1 cellular context compared by ENCODE assay signal in the genomic region with DNA sequence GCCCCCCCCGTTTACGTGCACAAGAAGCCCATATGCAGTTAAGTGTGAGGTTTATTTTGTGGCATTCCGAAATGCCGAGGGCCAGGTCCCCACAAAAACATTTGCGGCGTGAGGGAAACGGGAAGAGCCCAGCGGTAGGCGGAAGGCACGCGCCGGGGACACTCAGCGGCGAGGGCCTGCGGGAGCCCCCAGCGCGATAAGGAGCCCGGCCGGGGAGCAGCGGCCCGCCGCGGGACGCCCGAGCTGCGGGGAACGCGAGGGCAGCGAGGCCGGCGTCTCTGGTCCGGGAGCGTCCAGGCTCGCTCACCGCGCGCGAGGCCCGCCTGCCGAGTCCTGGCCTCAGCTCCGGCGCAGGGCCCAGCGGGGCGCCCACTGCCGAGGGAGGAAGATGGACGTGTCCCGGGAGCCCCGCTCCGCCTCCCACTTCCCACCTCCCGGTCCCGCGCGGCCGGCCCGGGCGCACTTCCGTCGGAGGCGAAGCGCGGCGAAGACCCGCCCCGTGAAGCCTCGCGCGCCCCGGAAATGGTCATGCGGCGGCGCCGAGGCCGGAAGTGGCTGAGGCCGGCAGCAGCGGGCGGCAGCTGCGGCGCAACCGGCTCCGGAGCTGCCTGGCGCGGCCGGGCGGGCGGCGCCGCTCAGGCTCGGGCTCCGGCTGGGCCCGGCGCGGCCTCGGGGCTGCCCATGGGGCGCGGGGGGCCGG.
TF ChIP-seq lines count a peak whose summit lies in the region.

A gene with protein sequence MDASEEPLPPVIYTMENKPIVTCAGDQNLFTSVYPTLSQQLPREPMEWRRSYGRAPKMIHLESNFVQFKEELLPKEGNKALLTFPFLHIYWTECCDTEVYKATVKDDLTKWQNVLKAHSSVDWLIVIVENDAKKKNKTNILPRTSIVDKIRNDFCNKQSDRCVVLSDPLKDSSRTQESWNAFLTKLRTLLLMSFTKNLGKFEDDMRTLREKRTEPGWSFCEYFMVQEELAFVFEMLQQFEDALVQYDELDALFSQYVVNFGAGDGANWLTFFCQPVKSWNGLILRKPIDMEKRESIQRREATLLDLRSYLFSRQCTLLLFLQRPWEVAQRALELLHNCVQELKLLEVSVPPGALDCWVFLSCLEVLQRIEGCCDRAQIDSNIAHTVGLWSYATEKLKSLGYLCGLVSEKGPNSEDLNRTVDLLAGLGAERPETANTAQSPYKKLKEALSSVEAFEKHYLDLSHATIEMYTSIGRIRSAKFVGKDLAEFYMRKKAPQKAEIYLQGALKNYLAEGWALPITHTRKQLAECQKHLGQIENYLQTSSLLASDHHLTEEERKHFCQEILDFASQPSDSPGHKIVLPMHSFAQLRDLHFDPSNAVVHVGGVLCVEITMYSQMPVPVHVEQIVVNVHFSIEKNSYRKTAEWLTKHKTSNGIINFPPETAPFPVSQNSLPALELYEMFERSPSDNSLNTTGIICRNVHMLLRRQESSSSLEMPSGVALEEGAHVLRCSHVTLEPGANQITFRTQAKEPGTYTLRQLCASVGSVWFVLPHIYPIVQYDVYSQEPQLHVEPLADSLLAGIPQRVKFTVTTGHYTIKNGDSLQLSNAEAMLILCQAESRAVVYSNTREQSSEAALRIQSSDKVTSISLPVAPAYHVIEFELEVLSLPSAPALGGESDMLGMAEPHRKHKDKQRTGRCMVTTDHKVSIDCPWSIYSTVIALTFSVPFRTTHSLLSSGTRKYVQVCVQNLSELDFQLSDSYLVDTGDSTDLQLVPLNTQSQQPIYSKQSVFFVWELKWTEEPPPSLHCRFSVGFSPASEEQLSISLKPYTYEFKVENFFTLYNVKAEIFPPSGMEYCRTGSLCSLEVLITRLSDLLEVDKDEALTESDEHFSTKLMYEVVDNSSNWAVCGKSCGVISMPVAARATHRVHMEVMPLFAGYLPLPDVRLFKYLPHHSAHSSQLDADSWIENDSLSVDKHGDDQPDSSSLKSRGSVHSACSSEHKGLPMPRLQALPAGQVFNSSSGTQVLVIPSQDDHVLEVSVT (plus strand): TSS at position 536 of the 700 bp plus-strand sequence. CDS start 185 bp downstream, outside the sequence.

TF ChIP-seq in HEK293, 187 proteins besides CTCF, POLR2A, EP300 and RAD21 (continued from another document and continues in another):
- TF ChIP-seq ZNF394 (tag by site-specific recombination; IDR thresholded peaks at IDR 0.05; ENCODE audit: borderline replicate concordance) (no peak), ZNF777 (tag by site-specific recombination; IDR thresholded peaks at IDR 0.05; ENCODE audit: borderline replicate concordance) (no peak), ZNF133 (tag by site-specific recombination; IDR thresholded peaks at IDR 0.05) (no peak), ZNF560 (tag by site-specific recombination; IDR thresholded peaks at IDR 0.05; ENCODE audit: borderline replicate concordance) (no peak), ZNF292 (tag by site-specific recombination; IDR thresholded peaks at IDR 0.05; ENCODE audit: borderline replicate concordance, low read depth) (0 out of 2 replicates have a peak, but pooled peaks have one; percentile 9), ZFP37 (tag by site-specific recombination; IDR thresholded peaks at IDR 0.05) (no peak), ZNF311 (tag by site-specific recombination; IDR thresholded peaks at IDR 0.05; ENCODE audit: borderline replicate concordance) (no peak), ZNF549 (tag by site-specific recombination; IDR thresholded peaks at IDR 0.05) (no peak), ZNF426 (tag by site-specific recombination; IDR thresholded peaks at IDR 0.05) (no peak), ZNF621 (tag by site-specific recombination; IDR thresholded peaks at IDR 0.05) (no peak), ZNF629 (tag by site-specific recombination; IDR thresholded peaks at IDR 0.05) (no peak), ZNF112 (tag by site-specific recombination; IDR thresholded peaks at IDR 0.05) (no peak), ZSCAN23 (tag by site-specific recombination; IDR thresholded peaks at IDR 0.05) (no peak), ZNF404 (tag by site-specific recombination; IDR thresholded peaks at IDR 0.05) (no peak), GLI4 (tag by site-specific recombination; IDR thresholded peaks at IDR 0.05) (no peak), ZNF596 (tag by site-specific recombination; IDR thresholded peaks at IDR 0.05) (peak; percentile 57; the same call in 1 of the 2 replicates), YY2 (tag by site-specific recombination; IDR thresholded peaks at IDR 0.05) (no peak), ZFP69B (tag by site-specific recombination; IDR thresholded peaks at IDR 0.05) (no peak), ZNF302 (tag by site-specific recombination; IDR thresholded peaks at IDR 0.05; ENCODE audit: low read depth) (no peak), ZNF48 (tag by site-specific recombination; IDR thresholded peaks at IDR 0.05) (no peak), ZNF558 (tag by site-specific recombination; IDR thresholded peaks at IDR 0.05) (no peak), ZNF121 (tag by site-specific recombination; IDR thresholded peaks at IDR 0.05) (no peak), ZFHX2 (tag by site-specific recombination; conservative IDR thresholded peaks at IDR 0.05) (peak; percentile 52), ZNF157 (tag by site-specific recombination; IDR thresholded peaks at IDR 0.05) (no peak), GLI2 (tag by site-specific recombination; IDR thresholded peaks at IDR 0.05; ENCODE audit: borderline replicate concordance, low read depth) (no peak)
- TF ChIP-seq, protein P1, sequence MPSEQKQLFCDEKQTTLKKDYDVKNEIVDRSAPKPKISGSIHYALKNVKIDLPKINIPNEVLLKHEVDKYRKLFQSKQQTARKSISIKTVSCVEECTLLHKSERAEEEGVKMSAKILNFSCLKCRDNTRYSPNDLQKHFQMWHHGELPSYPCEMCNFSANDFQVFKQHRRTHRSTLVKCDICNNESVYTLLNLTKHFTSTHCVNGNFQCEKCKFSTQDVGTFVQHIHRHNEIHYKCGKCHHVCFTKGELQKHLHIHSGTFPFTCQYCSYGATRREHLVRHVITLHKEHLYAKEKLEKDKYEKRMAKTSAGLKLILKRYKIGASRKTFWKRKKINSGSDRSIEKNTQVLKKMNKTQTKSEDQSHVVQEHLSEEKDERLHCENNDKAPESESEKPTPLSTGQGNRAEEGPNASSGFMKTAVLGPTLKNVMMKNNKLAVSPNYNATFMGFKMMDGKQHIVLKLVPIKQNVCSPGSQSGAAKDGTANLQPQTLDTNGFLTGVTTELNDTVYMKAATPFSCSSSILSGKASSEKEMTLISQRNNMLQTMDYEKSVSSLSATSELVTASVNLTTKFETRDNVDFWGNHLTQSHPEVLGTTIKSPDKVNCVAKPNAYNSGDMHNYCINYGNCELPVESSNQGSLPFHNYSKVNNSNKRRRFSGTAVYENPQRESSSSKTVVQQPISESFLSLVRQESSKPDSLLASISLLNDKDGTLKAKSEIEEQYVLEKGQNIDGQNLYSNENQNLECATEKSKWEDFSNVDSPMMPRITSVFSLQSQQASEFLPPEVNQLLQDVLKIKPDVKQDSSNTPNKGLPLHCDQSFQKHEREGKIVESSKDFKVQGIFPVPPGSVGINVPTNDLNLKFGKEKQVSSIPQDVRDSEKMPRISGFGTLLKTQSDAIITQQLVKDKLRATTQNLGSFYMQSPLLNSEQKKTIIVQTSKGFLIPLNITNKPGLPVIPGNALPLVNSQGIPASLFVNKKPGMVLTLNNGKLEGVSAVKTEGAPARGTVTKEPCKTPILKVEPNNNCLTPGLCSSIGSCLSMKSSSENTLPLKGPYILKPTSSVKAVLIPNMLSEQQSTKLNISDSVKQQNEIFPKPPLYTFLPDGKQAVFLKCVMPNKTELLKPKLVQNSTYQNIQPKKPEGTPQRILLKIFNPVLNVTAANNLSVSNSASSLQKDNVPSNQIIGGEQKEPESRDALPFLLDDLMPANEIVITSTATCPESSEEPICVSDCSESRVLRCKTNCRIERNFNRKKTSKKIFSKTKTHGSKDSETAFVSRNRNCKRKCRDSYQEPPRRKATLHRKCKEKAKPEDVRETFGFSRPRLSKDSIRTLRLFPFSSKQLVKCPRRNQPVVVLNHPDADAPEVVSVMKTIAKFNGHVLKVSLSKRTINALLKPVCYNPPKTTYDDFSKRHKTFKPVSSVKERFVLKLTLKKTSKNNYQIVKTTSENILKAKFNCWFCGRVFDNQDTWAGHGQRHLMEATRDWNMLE (tag by site-specific recombination; conservative IDR thresholded peaks at IDR 0.05; ENCODE audit: low read depth), result no peak; the same call in 1 of the 2 replicates
- TF ChIP-seq, protein P2, sequence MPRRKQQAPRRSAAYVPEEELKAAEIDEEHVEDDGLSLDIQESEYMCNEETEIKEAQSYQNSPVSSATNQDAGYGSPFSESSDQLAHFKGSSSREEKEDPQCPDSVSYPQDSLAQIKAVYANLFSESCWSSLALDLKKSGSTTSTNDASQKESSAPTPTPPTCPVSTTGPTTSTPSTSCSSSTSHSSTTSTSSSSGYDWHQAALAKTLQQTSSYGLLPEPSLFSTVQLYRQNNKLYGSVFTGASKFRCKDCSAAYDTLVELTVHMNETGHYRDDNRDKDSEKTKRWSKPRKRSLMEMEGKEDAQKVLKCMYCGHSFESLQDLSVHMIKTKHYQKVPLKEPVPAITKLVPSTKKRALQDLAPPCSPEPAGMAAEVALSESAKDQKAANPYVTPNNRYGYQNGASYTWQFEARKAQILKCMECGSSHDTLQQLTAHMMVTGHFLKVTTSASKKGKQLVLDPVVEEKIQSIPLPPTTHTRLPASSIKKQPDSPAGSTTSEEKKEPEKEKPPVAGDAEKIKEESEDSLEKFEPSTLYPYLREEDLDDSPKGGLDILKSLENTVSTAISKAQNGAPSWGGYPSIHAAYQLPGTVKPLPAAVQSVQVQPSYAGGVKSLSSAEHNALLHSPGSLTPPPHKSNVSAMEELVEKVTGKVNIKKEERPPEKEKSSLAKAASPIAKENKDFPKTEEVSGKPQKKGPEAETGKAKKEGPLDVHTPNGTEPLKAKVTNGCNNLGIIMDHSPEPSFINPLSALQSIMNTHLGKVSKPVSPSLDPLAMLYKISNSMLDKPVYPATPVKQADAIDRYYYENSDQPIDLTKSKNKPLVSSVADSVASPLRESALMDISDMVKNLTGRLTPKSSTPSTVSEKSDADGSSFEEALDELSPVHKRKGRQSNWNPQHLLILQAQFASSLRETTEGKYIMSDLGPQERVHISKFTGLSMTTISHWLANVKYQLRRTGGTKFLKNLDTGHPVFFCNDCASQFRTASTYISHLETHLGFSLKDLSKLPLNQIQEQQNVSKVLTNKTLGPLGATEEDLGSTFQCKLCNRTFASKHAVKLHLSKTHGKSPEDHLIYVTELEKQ (tag by site-specific recombination; IDR thresholded peaks at IDR 0.05; ENCODE audit: borderline replicate concordance), result no peak
- TF ChIP-seq, protein P3, sequence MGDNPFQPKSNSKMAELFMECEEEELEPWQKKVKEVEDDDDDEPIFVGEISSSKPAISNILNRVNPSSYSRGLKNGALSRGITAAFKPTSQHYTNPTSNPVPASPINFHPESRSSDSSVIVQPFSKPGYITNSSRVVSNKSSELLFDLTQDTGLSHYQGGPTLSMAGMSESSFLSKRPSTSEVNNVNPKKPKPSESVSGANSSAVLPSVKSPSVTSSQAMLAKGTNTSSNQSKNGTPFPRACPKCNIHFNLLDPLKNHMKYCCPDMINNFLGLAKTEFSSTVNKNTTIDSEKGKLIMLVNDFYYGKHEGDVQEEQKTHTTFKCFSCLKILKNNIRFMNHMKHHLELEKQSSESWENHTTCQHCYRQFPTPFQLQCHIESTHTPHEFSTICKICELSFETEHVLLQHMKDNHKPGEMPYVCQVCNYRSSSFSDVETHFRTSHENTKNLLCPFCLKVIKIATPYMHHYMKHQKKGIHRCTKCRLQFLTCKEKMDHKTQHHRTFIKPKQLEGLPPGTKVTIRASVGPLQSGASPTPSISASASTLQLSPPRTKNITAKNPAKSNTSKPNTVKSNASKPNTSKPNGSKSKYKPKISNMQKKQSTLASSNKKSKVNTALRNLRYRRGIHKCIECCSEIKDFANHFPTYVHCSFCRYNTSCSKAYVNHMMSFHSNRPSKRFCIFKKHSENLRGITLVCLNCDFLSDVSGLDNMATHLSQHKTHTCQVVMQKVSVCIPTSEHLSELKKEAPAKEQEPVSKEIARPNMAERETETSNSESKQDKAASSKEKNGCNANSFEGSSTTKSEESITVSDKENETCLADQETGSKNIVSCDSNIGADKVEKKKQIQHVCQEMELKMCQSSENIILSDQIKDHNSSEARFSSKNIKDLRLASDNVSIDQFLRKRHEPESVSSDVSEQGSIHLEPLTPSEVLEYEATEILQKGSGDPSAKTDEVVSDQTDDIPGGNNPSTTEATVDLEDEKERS (tag by site-specific recombination; IDR thresholded peaks at IDR 0.05), result no peak
- TF ChIP-seq, protein P4, sequence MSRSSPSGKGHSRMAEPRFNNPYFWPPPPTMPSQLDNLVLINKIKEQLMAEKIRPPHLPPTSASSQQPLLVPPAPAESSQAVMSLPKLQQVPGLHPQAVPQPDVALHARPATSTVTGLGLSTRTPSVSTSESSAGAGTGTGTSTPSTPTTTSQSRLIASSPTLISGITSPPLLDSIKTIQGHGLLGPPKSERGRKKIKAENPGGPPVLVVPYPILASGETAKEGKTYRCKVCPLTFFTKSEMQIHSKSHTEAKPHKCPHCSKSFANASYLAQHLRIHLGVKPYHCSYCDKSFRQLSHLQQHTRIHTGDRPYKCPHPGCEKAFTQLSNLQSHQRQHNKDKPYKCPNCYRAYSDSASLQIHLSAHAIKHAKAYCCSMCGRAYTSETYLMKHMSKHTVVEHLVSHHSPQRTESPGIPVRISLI (tag by site-specific recombination; IDR thresholded peaks at IDR 0.05), result no peak
- TF ChIP-seq, protein P5, sequence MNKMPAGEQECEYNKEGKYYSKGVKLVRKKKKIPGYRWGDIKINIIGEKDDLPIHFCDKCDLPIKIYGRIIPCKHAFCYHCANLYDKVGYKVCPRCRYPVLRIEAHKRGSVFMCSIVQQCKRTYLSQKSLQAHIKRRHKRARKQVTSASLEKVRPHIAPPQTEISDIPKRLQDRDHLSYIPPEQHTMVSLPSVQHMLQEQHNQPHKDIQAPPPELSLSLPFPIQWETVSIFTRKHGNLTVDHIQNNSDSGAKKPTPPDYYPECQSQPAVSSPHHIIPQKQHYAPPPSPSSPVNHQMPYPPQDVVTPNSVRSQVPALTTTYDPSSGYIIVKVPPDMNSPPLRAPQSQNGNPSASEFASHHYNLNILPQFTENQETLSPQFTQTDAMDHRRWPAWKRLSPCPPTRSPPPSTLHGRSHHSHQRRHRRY (tag by site-specific recombination; IDR thresholded peaks at IDR 0.05), result no peak
- TF ChIP-seq, protein P6, sequence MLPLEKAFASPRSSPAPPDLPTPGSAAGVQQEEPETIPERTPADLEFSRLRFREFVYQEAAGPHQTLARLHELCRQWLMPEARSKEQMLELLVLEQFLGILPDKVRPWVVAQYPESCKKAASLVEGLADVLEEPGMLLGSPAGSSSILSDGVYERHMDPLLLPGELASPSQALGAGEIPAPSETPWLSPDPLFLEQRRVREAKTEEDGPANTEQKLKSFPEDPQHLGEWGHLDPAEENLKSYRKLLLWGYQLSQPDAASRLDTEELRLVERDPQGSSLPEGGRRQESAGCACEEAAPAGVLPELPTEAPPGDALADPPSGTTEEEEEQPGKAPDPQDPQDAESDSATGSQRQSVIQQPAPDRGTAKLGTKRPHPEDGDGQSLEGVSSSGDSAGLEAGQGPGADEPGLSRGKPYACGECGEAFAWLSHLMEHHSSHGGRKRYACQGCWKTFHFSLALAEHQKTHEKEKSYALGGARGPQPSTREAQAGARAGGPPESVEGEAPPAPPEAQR (tag by site-specific recombination; IDR thresholded peaks at IDR 0.05), result no peak
- TF ChIP-seq, protein P7, sequence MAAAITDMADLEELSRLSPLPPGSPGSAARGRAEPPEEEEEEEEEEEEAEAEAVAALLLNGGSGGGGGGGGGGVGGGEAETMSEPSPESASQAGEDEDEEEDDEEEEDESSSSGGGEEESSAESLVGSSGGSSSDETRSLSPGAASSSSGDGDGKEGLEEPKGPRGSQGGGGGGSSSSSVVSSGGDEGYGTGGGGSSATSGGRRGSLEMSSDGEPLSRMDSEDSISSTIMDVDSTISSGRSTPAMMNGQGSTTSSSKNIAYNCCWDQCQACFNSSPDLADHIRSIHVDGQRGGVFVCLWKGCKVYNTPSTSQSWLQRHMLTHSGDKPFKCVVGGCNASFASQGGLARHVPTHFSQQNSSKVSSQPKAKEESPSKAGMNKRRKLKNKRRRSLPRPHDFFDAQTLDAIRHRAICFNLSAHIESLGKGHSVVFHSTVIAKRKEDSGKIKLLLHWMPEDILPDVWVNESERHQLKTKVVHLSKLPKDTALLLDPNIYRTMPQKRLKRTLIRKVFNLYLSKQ (tag by site-specific recombination; IDR thresholded peaks at IDR 0.05; ENCODE audit: borderline replicate concordance), result no peak
